Comparison of ENCODE assay signal across 9 cellular contexts in genomic region chr11:7442588-7443215, GRCh38. TPM values are rescaled to one million over a fixed set of nuclear protein-coding genes. Genes with fewer than 3 reads are reported as not detected.
DNase-seq lines count a peak whose midpoint lies in the region; ATAC-seq and TF ChIP-seq lines count a peak whose summit lies in the region.
"Had no signal": no experiment of that assay in that cellular context is flagged by ENCODE, and none has a peak within 500 bp of the region (broad histone marks: within the 10 kb centered on the region; RNA-seq: fewer than 3 reads in every experiment).

No MANE protein-coding gene starts in this region.

- no peak overlapping the region for H3K4me3 Mint-ChIP-seq in activated CD8-positive, alpha-beta memory T cell treated with anti-CD3 and anti-CD28 coated beads, Interleukin-2, amount 10 ng/mL, durations not matched to agents 7 days and 5 days
- no peak overlapping the region for H3K4me3 Mint-ChIP-seq in naive thymus-derived CD4-positive, alpha-beta T cell

- H3K27ac Mint-ChIP-seq in activated CD8-positive, alpha-beta memory T cell treated with anti-CD3 and anti-CD28 coated beads, Interleukin-2, amount 10 ng/mL, durations not matched to agents 7 days and 5 days = no peak overlapping the region
- no peak overlapping the region for H3K27ac Mint-ChIP-seq in naive thymus-derived CD4-positive, alpha-beta T cell

- no peaks in the 10 kb centered on the region for H3K4me1 Mint-ChIP-seq in activated CD8-positive, alpha-beta memory T cell treated with anti-CD3 and anti-CD28 coated beads, Interleukin-2, amount 10 ng/mL, durations not matched to agents 7 days and 5 days
- peaks cover 0 to 5% (median 0%) of the 10 kb centered on the region in 7 donors for H3K4me1 Mint-ChIP-seq in naive thymus-derived CD4-positive, alpha-beta T cell

- H3K27me3 Mint-ChIP-seq in activated CD8-positive, alpha-beta memory T cell treated with anti-CD3 and anti-CD28 coated beads, Interleukin-2, amount 10 ng/mL, durations not matched to agents 7 days and 5 days = peaks cover 8% of the 10 kb centered on the region
- no peaks in the 10 kb centered on the region for H3K27me3 Mint-ChIP-seq in naive thymus-derived CD4-positive, alpha-beta T cell

- no peaks in the 10 kb centered on the region for H3K36me3 ChIP-seq in BJ (ENCODE audit: control insufficient read depth, insufficient read depth, low read length)
- H3K36me3 ChIP-seq in naive thymus-derived CD4-positive, alpha-beta T cell (ENCODE audit: control insufficient read depth in 2 of 3, insufficient read depth in 3 of 3, low read length in 3 of 3) = no peaks in the 10 kb centered on the region

- no peaks in the 10 kb centered on the region for H3K36me3 Mint-ChIP-seq in activated CD8-positive, alpha-beta memory T cell treated with anti-CD3 and anti-CD28 coated beads, Interleukin-2, amount 10 ng/mL, durations not matched to agents 7 days and 5 days
- peaks cover 0 to 15% (median 0%) of the 10 kb centered on the region in 5 donors for H3K36me3 Mint-ChIP-seq in naive thymus-derived CD4-positive, alpha-beta T cell

- ATAC-seq in GM18868 (IDR thresholded peaks at IDR 0.05; ENCODE audit: unreplicated experiment) (peak; percentile 90), HG03066 (IDR thresholded peaks at IDR 0.05; ENCODE audit: low read depth, unreplicated experiment) (peak; percentile 95)
- ATAC-seq in activated CD8-positive, alpha-beta memory T cell treated with anti-CD3 and anti-CD28 coated beads, Interleukin-2, amount 10 ng/mL, durations not matched to agents 7 days and 5 days = peak; percentile 84
- ATAC-seq in naive thymus-derived CD4-positive, alpha-beta T cell = peak; percentile 87

- DNase-seq in BJ (ENCODE audit: low read depth) (no peak), NCI-H748 treated with DMSO at 0.1 percent for 48 hours (lab: John Stamatoyannopoulos, UW) (peak; percentile 2), epithelial cell of proximal tubule (ENCODE audit: low read depth) (no peak)
- DNase-seq in activated CD8-positive, alpha-beta memory T cell treated with anti-CD3 and anti-CD28 coated beads, Interleukin-2, amount 10 ng/mL, durations not matched to agents 7 days and 5 days = peak; percentile 82
- peak; percentile 15 to 69 (median 56) for DNase-seq in naive thymus-derived CD4-positive, alpha-beta T cell
- peak; percentile 24 to 47 for DNase-seq in stimulated activated CD8-positive, alpha-beta memory T cell treated with anti-CD3 and anti-CD28 coated beads, Interleukin-7, amount 100 ng/mL, for 48 hours (ENCODE audit: extremely low read depth in 1 of 2, low read depth in 1 of 2)

- intact Hi-C loops in naive thymus-derived CD4-positive, alpha-beta T cell (cut with micrococcal nuclease) = loop anchor here (1.0 to 10.0 kb wide), 9 partner anchors 89 to 630 kb away; no protein-coding TSS in a partner anchor

- CTCF ChIA-PET in BJ (lab: Yijun Ruan, JAX) = interaction anchor here (0.8 to 7.3 kb wide), 30 partner anchors 9 to 345 kb away, joined by 3 to 66 read pairs (median 5); partner anchors contain the start of gene OLFML1
- CTCF ChIA-PET in activated CD8-positive, alpha-beta memory T cell treated with anti-CD3 and anti-CD28 coated beads, Interleukin-2, amount 10 ng/mL, durations not matched to agents 7 days and 5 days (lab: Charles Lee) = interaction anchor here (0.6 to 3.4 kb wide), 23 partner anchors 8 to 688 kb away, joined by 3 to 25 read pairs (median 4); no protein-coding TSS in a partner anchor
- CTCF ChIA-PET in naive thymus-derived CD4-positive, alpha-beta T cell (lab: Charles Lee) = interaction anchor here (0.6 to 2.0 kb wide), 11 partner anchors 18 to 631 kb away, joined by 3 to 11 read pairs (median 4); no protein-coding TSS in a partner anchor

- POLR2A ChIA-PET in BJ (lab: Charles Lee) = no interaction called here
- POLR2A ChIA-PET in naive thymus-derived CD4-positive, alpha-beta T cell (lab: Charles Lee) = no interaction called here

- peak; percentile 91 for TF ChIP-seq CTCF in BJ (IDR thresholded peaks at IDR 0.05; ENCODE audit: insufficient read depth, low read depth, low read length)
- TF ChIP-seq CTCF in epithelial cell of proximal tubule (conservative IDR thresholded peaks at IDR 0.05; ENCODE audit: low read depth, low read length) = peak; percentile 96

- no peaks in the 10 kb centered on the region for H3K9me3 ChIP-seq in naive thymus-derived CD4-positive, alpha-beta T cell (ENCODE audit: control insufficient read depth in 2 of 3, low read length in 3 of 3)

- peaks cover 8% of the 10 kb centered on the region for H3K27me3 ChIP-seq in BJ (ENCODE audit: control insufficient read depth, insufficient read depth, low read length)
- H3K27me3 ChIP-seq in naive thymus-derived CD4-positive, alpha-beta T cell (ENCODE audit: control insufficient read depth in 2 of 2, insufficient read depth in 2 of 2, low read length in 2 of 2) = no peaks in the 10 kb centered on the region

- H3K4me3 ChIP-seq in BJ (ENCODE audit: low read depth, low read length) (no peak overlapping the region), epithelial cell of proximal tubule (ENCODE audit: low read depth, low read length) (no peak overlapping the region)
- H3K4me3 ChIP-seq in naive thymus-derived CD4-positive, alpha-beta T cell (ENCODE audit: low read length) = no peak overlapping the region
- H3K4me3 ChIP-seq: SK-N-MC had no signal

- H3K9me3 Mint-ChIP-seq in activated CD8-positive, alpha-beta memory T cell treated with anti-CD3 and anti-CD28 coated beads, Interleukin-2, amount 10 ng/mL, durations not matched to agents 7 days and 5 days (ENCODE audit: low read depth) = no peaks in the 10 kb centered on the region
- no peaks in the 10 kb centered on the region for H3K9me3 Mint-ChIP-seq in naive thymus-derived CD4-positive, alpha-beta T cell

- no peak overlapping the region for H3K27ac ChIP-seq in naive thymus-derived CD4-positive, alpha-beta T cell (ENCODE audit: low read depth, low read length)
- H3K27ac ChIP-seq: SK-N-MC had no signal

- H3K4me1 ChIP-seq in naive thymus-derived CD4-positive, alpha-beta T cell (ENCODE audit: control insufficient read depth in 2 of 2, insufficient read depth in 2 of 2, low read length in 2 of 2) = no peaks in the 10 kb centered on the region

RNA-seq across cellular contexts. Expression of gene OLFML1, which starts 42.6 kb away (rescaled TPM):
- 0.91 and 1.1 TPM in 2 replicates for polyA plus RNA-seq in BJ (2011; rRNA removed)
- polyA minus RNA-seq in BJ (2011; rRNA and poly(A)+ RNA removed) = 0.43 and 1.4 TPM in 2 replicates
- not detected for total RNA-seq in activated CD8-positive, alpha-beta memory T cell treated with anti-CD3 and anti-CD28 coated beads, Interleukin-2, amount 10 ng/mL, durations not matched to agents 7 days and 5 days
- not detected in 2 replicates for total RNA-seq in epithelial cell of proximal tubule
- total RNA-seq in naive thymus-derived CD4-positive, alpha-beta T cell = not detected
- polyA plus RNA-seq in naive thymus-derived CD4-positive, alpha-beta T cell = under 1 TPM in 1 of 2 donors, not detected in 1; 0.18 TPM

Comparison
In these comparisons a context has a peak if more than half of its experiments do, and no peak if none do; other contexts are left out.
1. DNase-seq: peak in NCI-H748 treated with DMSO at 0.1 percent for 48 hours (single experiment), activated CD8-positive, alpha-beta memory T cell treated with anti-CD3 and anti-CD28 coated beads, Interleukin-2, amount 10 ng/mL, durations not matched to agents 7 days and 5 days (single experiment), naive thymus-derived CD4-positive, alpha-beta T cell (9 of 9) and stimulated activated CD8-positive, alpha-beta memory T cell treated with anti-CD3 and anti-CD28 coated beads, Interleukin-7, amount 100 ng/mL, for 48 hours (2 of 2); none in BJ (single experiment) and epithelial cell of proximal tubule (single experiment).
2. Peak in every context shown above with its lines, with median percentiles within 50 percentile points of each other: ATAC-seq.